8 cellular contexts compared by ENCODE assay signal in the genomic region with DNA sequence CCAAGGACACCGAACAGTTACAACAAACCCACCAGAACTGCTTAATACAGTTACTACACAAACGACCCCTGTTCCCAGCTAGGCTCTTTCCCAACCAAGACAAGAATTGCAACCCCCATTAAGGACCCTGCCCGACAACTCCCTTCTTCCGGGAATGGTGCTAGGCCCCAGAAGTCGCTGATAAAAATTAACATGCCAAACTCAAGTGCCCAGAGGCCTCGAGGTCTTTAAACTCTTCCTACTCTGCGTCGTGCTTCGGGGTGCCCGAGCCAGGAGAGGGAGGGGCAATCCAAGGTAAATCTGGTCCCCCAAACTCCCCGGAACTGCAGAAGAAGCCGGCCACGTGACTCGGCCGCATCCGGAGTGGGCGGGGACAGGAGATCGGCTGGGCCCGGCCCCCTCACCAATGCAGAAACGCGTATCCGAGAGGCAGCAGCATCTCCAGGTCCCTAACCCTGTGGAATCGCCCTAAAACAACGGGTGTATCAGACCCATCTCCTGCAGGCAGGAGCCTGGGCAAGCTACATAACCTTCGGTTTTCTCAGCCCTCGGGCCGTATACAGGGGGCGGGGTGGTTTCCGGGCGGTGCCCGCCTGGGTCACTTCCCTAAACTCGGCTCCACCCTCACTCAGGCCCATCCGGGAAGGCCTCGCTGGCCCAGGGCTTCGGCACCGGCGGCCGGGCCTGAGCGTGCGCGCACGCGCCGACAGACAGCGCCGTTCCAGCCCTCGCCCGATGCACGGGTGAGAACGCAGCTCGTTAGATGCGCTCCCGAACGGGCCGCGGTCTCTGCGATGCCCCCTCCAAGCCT. TPM values are rescaled to one million over a fixed set of nuclear protein-coding genes. Genes with fewer than 3 reads are reported as not detected.
DNase-seq lines count a peak whose midpoint lies in the region; ATAC-seq and TF ChIP-seq lines count a peak whose summit lies in the region.

No MANE protein-coding gene starts in this region.

- peak overlapping the region; percentile 89 to 97 (median 95) for H3K4me3 Mint-ChIP-seq in IgD-negative memory B cell
- H3K4me3 Mint-ChIP-seq in activated naive CD8-positive, alpha-beta T cell treated with anti-CD3 and anti-CD28 coated beads, Interleukin-2, amount 50 U/mL, for 24 hours, result peak overlapping the region; percentile 97
- H3K4me3 Mint-ChIP-seq in type B pancreatic cell, result peak overlapping the region; percentile 93

- peaks cover 6% of the 10 kb centered on the region for H3K36me3 Mint-ChIP-seq in IgD-negative memory B cell
- H3K36me3 Mint-ChIP-seq in activated naive CD8-positive, alpha-beta T cell treated with anti-CD3 and anti-CD28 coated beads, Interleukin-2, amount 50 U/mL, for 24 hours (ENCODE audit: low read depth), result peaks cover 54% of the 10 kb centered on the region
- H3K36me3 Mint-ChIP-seq in type B pancreatic cell, result peaks cover 32% of the 10 kb centered on the region

- 1% methylated on average over 57 of the region's 57 CpGs for WGBS in heart right ventricle, 2 donors

- intact Hi-C loops in heart right ventricle (cut with DNase I) (no loop called here), posterior cingulate gyrus (cut with DNase I) (no loop called here)

- H3K36me3 ChIP-seq in BJ (ENCODE audit: control insufficient read depth, insufficient read depth, low read length) (peaks cover 38% of the 10 kb centered on the region), heart right ventricle (peaks cover 9 to 53% (median 31%) of the 10 kb centered on the region in 9 donors)

- DNase-seq in BJ (ENCODE audit: low read depth) (no peak), SW480 (ENCODE audit: low spot score) (peak; percentile 66), heart right ventricle (peak; percentile 82 to 87), posterior cingulate gyrus (peak; percentile 64 to 96 (median 80)), type B pancreatic cell (ENCODE audit: extremely low spot score, unreplicated experiment) (no peak)
- peak; percentile 88 for DNase-seq in activated naive CD8-positive, alpha-beta T cell treated with anti-CD3 and anti-CD28 coated beads, Interleukin-2, amount 50 U/mL, for 24 hours

- POLR2A ChIA-PET in BJ (lab: Charles Lee), result interaction anchor here (0.6 kb wide), 1 partner anchor 9 kb away, joined by 4 read pairs; no protein-coding TSS in a partner anchor

- H3K27me3 ChIP-seq in BJ (ENCODE audit: control insufficient read depth, insufficient read depth, low read length) (no peaks in the 10 kb centered on the region), heart right ventricle (no peaks in the 10 kb centered on the region)

- no peaks in the 10 kb centered on the region for H3K27me3 Mint-ChIP-seq in IgD-negative memory B cell
- H3K27me3 Mint-ChIP-seq in activated naive CD8-positive, alpha-beta T cell treated with anti-CD3 and anti-CD28 coated beads, Interleukin-2, amount 50 U/mL, for 24 hours, result no peaks in the 10 kb centered on the region
- peaks cover 3% of the 10 kb centered on the region for H3K27me3 Mint-ChIP-seq in type B pancreatic cell

- peaks cover 0 to 1% (median 0%) of the 10 kb centered on the region in 11 donors for H3K9me3 ChIP-seq in heart right ventricle

- TF ChIP-seq CTCF in BJ (IDR thresholded peaks at IDR 0.05; ENCODE audit: insufficient read depth, low read depth, low read length) (no peak), heart right ventricle (IDR thresholded peaks at IDR 0.05) (no peak), type B pancreatic cell (conservative IDR thresholded peaks at IDR 0.05) (no peak)

- CTCF ChIA-PET in BJ (lab: Yijun Ruan, JAX), result interaction anchor here (0.8 to 1.3 kb wide), 2 partner anchors 15 to 27 kb away, joined by 3 read pairs; a partner anchor contains a TSS

- H3K27ac Mint-ChIP-seq in IgD-negative memory B cell (peak overlapping the region; percentile 94 to 96 (median 96)), type B pancreatic cell (peak overlapping the region; percentile 84)
- peak overlapping the region; percentile 92 for H3K27ac Mint-ChIP-seq in activated naive CD8-positive, alpha-beta T cell treated with anti-CD3 and anti-CD28 coated beads, Interleukin-2, amount 50 U/mL, for 24 hours

- peaks cover 34 to 45% (median 35%) of the 10 kb centered on the region in 3 donors for H3K4me1 Mint-ChIP-seq in IgD-negative memory B cell
- H3K4me1 Mint-ChIP-seq in activated naive CD8-positive, alpha-beta T cell treated with anti-CD3 and anti-CD28 coated beads, Interleukin-2, amount 50 U/mL, for 24 hours, result peaks cover 46% of the 10 kb centered on the region
- H3K4me1 Mint-ChIP-seq in type B pancreatic cell (ENCODE audit: unreplicated experiment), result peaks cover 27% of the 10 kb centered on the region

- H3K9me3 Mint-ChIP-seq in IgD-negative memory B cell (no peaks in the 10 kb centered on the region), type B pancreatic cell (no peaks in the 10 kb centered on the region)
- no peaks in the 10 kb centered on the region for H3K9me3 Mint-ChIP-seq in activated naive CD8-positive, alpha-beta T cell treated with anti-CD3 and anti-CD28 coated beads, Interleukin-2, amount 50 U/mL, for 24 hours

- H3K27ac ChIP-seq in heart right ventricle, result peak overlapping the region; percentile 90 to 100 (median 98)

- peak overlapping the region; percentile 91 for H3K4me3 ChIP-seq in BJ (ENCODE audit: low read depth, low read length)
- peak overlapping the region; percentile 74 to 100 (median 99) for H3K4me3 ChIP-seq in heart right ventricle

- peak; percentile 5 for ATAC-seq in activated naive CD8-positive, alpha-beta T cell treated with anti-CD3 and anti-CD28 coated beads, Interleukin-2, amount 50 U/mL, for 24 hours
- peak; percentile 24 to 46 (median 32) for ATAC-seq in heart right ventricle

- TF ChIP-seq POLR2A in GM19099 (IDR thresholded peaks at IDR 0.05; ENCODE audit: extremely low read depth, insufficient read length, low read depth), result peak; percentile 60

- H3K4me1 ChIP-seq in heart right ventricle, result peaks cover 12 to 55% (median 43%) of the 10 kb centered on the region in 9 donors

RNA-seq across cellular contexts. Expression of a gene that starts 1.1 kb away (rescaled TPM):
- polyA plus RNA-seq in BJ (2011; rRNA removed) (1,912 and 2,736 TPM in 2 replicates), IgD-negative memory B cell (2,244 TPM), heart right ventricle (100 to 1,000 TPM; 159 to 962 TPM)
- 1,413 and 1,917 TPM in 2 replicates for polyA minus RNA-seq in BJ (2011; rRNA and poly(A)+ RNA removed)
- total RNA-seq in heart right ventricle (100 to 1,000 TPM; 281 to 672 (median 320) TPM), type B pancreatic cell (ENCODE audit: low replicate concordance) (947 and 981 TPM in 2 replicates)

RNA-seq across cellular contexts. Expression of a gene that starts 3.3 kb away (rescaled TPM):
- polyA plus RNA-seq in BJ (2011; rRNA removed) (31.1 and 63.8 TPM in 2 replicates), IgD-negative memory B cell (38.7 TPM), heart right ventricle (100 to 1,000 TPM in 1 of 2 donors, 10 to 100 TPM in 1; 54.4 to 111 TPM)
- 30.8 and 32.9 TPM in 2 replicates for polyA minus RNA-seq in BJ (2011; rRNA and poly(A)+ RNA removed)
- total RNA-seq in heart right ventricle (10 to 100 TPM; 20.3 to 38.8 (median 27.0) TPM), type B pancreatic cell (ENCODE audit: low replicate concordance) (67.9 and 72.4 TPM in 2 replicates)

RNA-seq across cellular contexts. Expression of a gene that starts 15.7 kb away (rescaled TPM):
- polyA plus RNA-seq in BJ (2011; rRNA removed) (258 and 497 TPM in 2 replicates), IgD-negative memory B cell (0.29 TPM), heart right ventricle (100 to 1,000 TPM in 1 of 2 donors, 10 to 100 TPM in 1; 54.8 to 133 TPM)
- 129 and 140 TPM in 2 replicates for polyA minus RNA-seq in BJ (2011; rRNA and poly(A)+ RNA removed)
- total RNA-seq in heart right ventricle (100 to 1,000 TPM in 3 of 10 donors, 10 to 100 TPM in 7; 79.4 to 112 (median 89.6) TPM), type B pancreatic cell (ENCODE audit: low replicate concordance) (5.5 and 24.5 TPM in 2 replicates)

RNA-seq across cellular contexts. Expression of a gene that starts 22.7 kb away (rescaled TPM):
- polyA plus RNA-seq in BJ (2011; rRNA removed) (0.15 and 0.21 TPM in 2 replicates), IgD-negative memory B cell (29.2 TPM), heart right ventricle (under 1 TPM; 0.17 to 0.88 TPM)
- not detected in 2 replicates for polyA minus RNA-seq in BJ (2011; rRNA and poly(A)+ RNA removed)
- total RNA-seq in heart right ventricle (1 to 10 TPM in 2 of 10 donors, under 1 TPM in 7, not detected in 1; 0.20 to 7.9 (median 0.55) TPM), type B pancreatic cell (ENCODE audit: low replicate concordance) (not detected in 2 replicates)

RNA-seq across cellular contexts. Expression of a gene that starts 23.1 kb away (rescaled TPM):
- polyA plus RNA-seq in BJ (2011; rRNA removed), result 0.13 and 0.22 TPM in 2 replicates
- polyA minus RNA-seq in BJ (2011; rRNA and poly(A)+ RNA removed), result 0.19 and 0.36 TPM in 2 replicates
- polyA plus RNA-seq in IgD-negative memory B cell, result 0.78 TPM
- total RNA-seq in heart right ventricle, result under 1 TPM in 5 of 10 donors, not detected in 5; 0.13 to 0.32 (median 0.21) TPM
- polyA plus RNA-seq in heart right ventricle, result under 1 TPM; 0.51 to 0.58 TPM
- total RNA-seq in type B pancreatic cell (ENCODE audit: low replicate concordance), result 0.76 and 4.2 TPM in 2 replicates

Comparison
In these comparisons a context has a peak if more than half of its experiments do, and no peak if none do; other contexts are left out.
1. DNase-seq: peak in SW480 (single experiment), activated naive CD8-positive, alpha-beta T cell treated with anti-CD3 and anti-CD28 coated beads, Interleukin-2, amount 50 U/mL, for 24 hours (single experiment), heart right ventricle (2 of 2) and posterior cingulate gyrus (10 of 10); none in BJ (single experiment) and type B pancreatic cell (single experiment).
2. RNA of a gene that starts 15.7 kb away (polyA plus RNA-seq): 258 to 497 TPM in BJ and 54.8 to 133 TPM in heart right ventricle; 0.29 TPM in IgD-negative memory B cell (single experiment); every median in the first group is over 10 times any median in the second.
3. Peak in every context shown above with its lines, with median percentiles within 50 percentile points of each other: H3K27ac Mint-ChIP-seq and H3K4me3 Mint-ChIP-seq.